8 cellular contexts compared by ENCODE assay signal in the genomic region with DNA sequence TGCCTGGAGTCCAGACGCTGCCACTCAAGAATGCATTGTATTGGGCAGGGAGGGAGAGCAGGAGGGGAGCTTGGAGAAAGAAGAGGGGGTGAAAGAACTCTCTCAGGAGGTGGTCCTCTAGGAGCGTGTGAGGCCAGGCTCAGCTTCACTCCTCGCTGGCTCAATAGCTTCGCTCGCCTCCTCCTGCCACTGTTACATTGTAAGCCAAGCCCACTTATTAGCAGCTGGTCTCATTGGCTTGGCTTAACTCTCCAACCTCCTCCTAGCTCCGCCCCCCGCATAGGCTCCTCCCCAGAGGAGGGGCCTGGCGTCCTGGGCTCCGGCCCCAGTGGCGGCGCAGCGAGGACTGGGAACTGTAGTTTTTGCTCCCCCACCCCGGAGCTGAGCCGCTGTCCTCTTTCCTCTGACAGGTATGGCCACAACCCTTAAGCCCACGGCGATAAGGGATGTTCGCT. TPM values are rescaled to one million over a fixed set of nuclear protein-coding genes. Genes with fewer than 3 reads are reported as not detected.
DNase-seq lines count a peak whose midpoint lies in the region; ATAC-seq and TF ChIP-seq lines count a peak whose summit lies in the region.

Gene KCNN3 (minus strand): TSS at position 165 of the 455 bp plus-strand sequence. CDS start 317 bp downstream, outside the sequence.

- peak within 1 kb of the TSS; percentile 77 for H2AK5ac ChIP-seq in neuronal stem cell (ENCODE audit: low read depth, low read length)

- peak within 1 kb of the TSS; percentile 93 for H2BK15ac ChIP-seq in neuronal stem cell (ENCODE audit: low read length)

- DNase-seq in DND-41 (peak; percentile 30), GM23248 (peak; percentile 91), LHCN-M2 (ENCODE audit: low read depth) (peak; percentile 90), RWPE1 (ENCODE audit: low spot score) (peak; percentile 96), activated gamma-delta T cell (lab: John Stamatoyannopoulos, UW) (peak; percentile 30), foreskin melanocyte (peak; percentile 88), neuronal stem cell (ENCODE audit: low spot score) (peak; percentile 98), substantia nigra (lab: John Stamatoyannopoulos, UW) (peak; percentile 36 to 96 (median 89))

- in situ Hi-C loops in GM23248 (cut with MboI): no loop called here

- H4K20me1 ChIP-seq in DND-41 (ENCODE audit: insufficient read depth, low read length) (no peaks in the 10 kb centered on the region), GM23248 (ENCODE audit: insufficient read depth) (no peaks in the 10 kb centered on the region)

- H3K4me3 ChIP-seq in DND-41 (ENCODE audit: low read depth in 1 of 2, low read length in 2 of 2) (no peak within 1 kb of the TSS), GM23248 (peak within 1 kb of the TSS; percentile 32), neuronal stem cell (ENCODE audit: low read length in 2 of 2) (peak within 1 kb of the TSS; percentile 43 to 72)

- H4K8ac ChIP-seq in neuronal stem cell (ENCODE audit: low read depth, low read length): no peak within 1 kb of the TSS

- peak within 1 kb of the TSS; percentile 80 for H3K4ac ChIP-seq in neuronal stem cell (ENCODE audit: low read length)

- peak within 1 kb of the TSS; percentile 84 for H2BK12ac ChIP-seq in neuronal stem cell (ENCODE audit: low read length)

- peak within 1 kb of the TSS; percentile 93 for H2BK5ac ChIP-seq in neuronal stem cell (ENCODE audit: low read length)

- H3F3A ChIP-seq in GM23248 (ENCODE audit: insufficient read depth): no peaks in the 10 kb centered on the region

- H3K23ac ChIP-seq in neuronal stem cell (ENCODE audit: low read depth, low read length, poor library complexity): peak within 1 kb of the TSS; percentile 61

- H3K36me3 ChIP-seq in DND-41 (ENCODE audit: insufficient read depth, low read length) (no peaks in the 10 kb centered on the region), GM23248 (ENCODE audit: low read depth) (no peaks in the 10 kb centered on the region), neuronal stem cell (replicated peaks in 1 of 2; ENCODE audit: control insufficient read depth in 2 of 2, insufficient read depth in 2 of 2, low read length in 2 of 2) (no peaks in the 10 kb centered on the region)

- H3K9me2 ChIP-seq in GM23248 (ENCODE audit: insufficient read depth): no peaks in the 10 kb centered on the region

- no peak within 1 kb of the TSS for H3K9ac ChIP-seq in DND-41 (ENCODE audit: low read depth, low read length)
- H3K9ac ChIP-seq in GM23248: peak within 1 kb of the TSS; percentile 14; the same call in 1 of the 2 replicates
- H3K9ac ChIP-seq in neuronal stem cell (ENCODE audit: low read depth, low read length, poor library complexity): peak within 1 kb of the TSS; percentile 95

- no peak within 1 kb of the TSS for H4K91ac ChIP-seq in neuronal stem cell (ENCODE audit: low read depth, low read length, poor library complexity)

- H2BK120ac ChIP-seq in neuronal stem cell (ENCODE audit: low read depth, low read length): peak within 1 kb of the TSS; percentile 87

- H3K79me2 ChIP-seq in DND-41 (ENCODE audit: insufficient read depth, low read length) (no peaks in the 10 kb centered on the region), GM23248 (ENCODE audit: insufficient read depth) (no peaks in the 10 kb centered on the region)

- WGBS in GM23248 (ENCODE audit: low coverage in 1 of 2, low lambda C conversion rate in 2 of 2, missing lambda C conversion rate in 2 of 2), 2 experiments: 3 to 6% methylated on average over 17 of the region's 17 CpGs
- no CpG with 5 or more reads among the region's 17 CpGs for WGBS in neuronal stem cell (ENCODE audit: extremely low coverage in 2 of 2, insufficient read length in 2 of 2, insufficient replicate concordance in 1 of 2), 2 donors

- ATAC-seq in DND-41 (ENCODE audit: insufficient read depth, low read depth): peak; percentile 65; the same call in 2 of the 3 replicates

- H3K27me3 ChIP-seq in DND-41 (ENCODE audit: insufficient read depth, low read length, poor library complexity): no peaks in the 10 kb centered on the region
- peaks cover 49% of the 10 kb centered on the region for H3K27me3 ChIP-seq in GM23248 (replicated peaks; ENCODE audit: insufficient read depth)
- peaks cover 0 to 43% (median 2%) of the 10 kb centered on the region in 3 experiments for H3K27me3 ChIP-seq in neuronal stem cell (ENCODE audit: control insufficient read depth in 3 of 3, insufficient read depth in 3 of 3, low read depth in 1 of 3, low read length in 3 of 3)

- H2AFZ ChIP-seq in DND-41 (ENCODE audit: low read depth, low read length) (no peak within 1 kb of the TSS), GM23248 (peak within 1 kb of the TSS; percentile 71), neuronal stem cell (ENCODE audit: low read length) (peak within 1 kb of the TSS; percentile 85)

- no peaks in the 10 kb centered on the region for H3K4me1 ChIP-seq in DND-41 (ENCODE audit: insufficient read depth, low read length)
- H3K4me1 ChIP-seq in GM23248 (ENCODE audit: insufficient read depth): peaks cover 16% of the 10 kb centered on the region
- peaks cover 22 to 28% of the 10 kb centered on the region in 2 donors for H3K4me1 ChIP-seq in neuronal stem cell (ENCODE audit: control insufficient read depth in 2 of 2, insufficient read depth in 1 of 2, low read depth in 1 of 2, low read length in 2 of 2)

- CTCF ChIA-PET in RWPE1 (lab: Yijun Ruan, JAX): interaction anchor here (0.5 to 0.8 kb wide), 2 partner anchors 201 to 1173 kb away, joined by 3 to 4 read pairs; no protein-coding TSS in a partner anchor

- POLR2A ChIA-PET in RWPE1 (lab: Yijun Ruan, JAX; ENCODE audit: low non-redundant PET): no interaction called here

- H3K27ac ChIP-seq in DND-41 (ENCODE audit: low read length): no peak within 1 kb of the TSS
- H3K27ac ChIP-seq in GM23248: no peak within 1 kb of the TSS
- no peak within 1 kb of the TSS for H3K27ac ChIP-seq in RWPE1
- peak within 1 kb of the TSS; percentile 84 for H3K27ac ChIP-seq in neuronal stem cell (replicated peaks; ENCODE audit: low read length)
- peak within 1 kb of the TSS; percentile 60 for H3K27ac ChIP-seq in substantia nigra (ENCODE audit: low read depth, low read length, poor library complexity, severe bottlenecking)

- TF ChIP-seq CTCF in DND-41 (IDR thresholded peaks at IDR 0.05; ENCODE audit: borderline replicate concordance, extremely low read depth, low read length, poor library complexity, severe bottlenecking): no peak
- no peak for TF ChIP-seq CTCF in RWPE1 (conservative IDR thresholded peaks at IDR 0.05; ENCODE audit: low read depth)

- H3K9me3 ChIP-seq in DND-41 (ENCODE audit: insufficient read depth, low read length, severe bottlenecking): no peaks in the 10 kb centered on the region
- H3K9me3 ChIP-seq in GM23248 (ENCODE audit: low read depth): no peaks in the 10 kb centered on the region
- H3K9me3 ChIP-seq in neuronal stem cell (replicated peaks in 1 of 2; ENCODE audit: control insufficient read depth in 2 of 2, insufficient read depth in 1 of 2, low read depth in 1 of 2, low read length in 2 of 2): no peaks in the 10 kb centered on the region

- H3K4me2 ChIP-seq in DND-41 (ENCODE audit: insufficient read depth, low read length) (no peak within 1 kb of the TSS), GM23248 (ENCODE audit: unreplicated experiment) (peak within 1 kb of the TSS; percentile 62), neuronal stem cell (ENCODE audit: insufficient read depth, low read length, poor library complexity, severe bottlenecking) (peak within 1 kb of the TSS; percentile 72)

- H3K14ac ChIP-seq in neuronal stem cell (ENCODE audit: low read length): peak within 1 kb of the TSS; percentile 82

- peak within 1 kb of the TSS; percentile 97 for H3K18ac ChIP-seq in neuronal stem cell (ENCODE audit: low read length)

- peaks cover 5% of the 10 kb centered on the region for H3K79me1 ChIP-seq in neuronal stem cell (ENCODE audit: low read depth, low read length)

RNA-seq across cellular contexts. Expression of gene KCNN3, which starts in this region (rescaled TPM):
- total RNA-seq in GM23248 (2014; rRNA removed; shearing (Covaris generic)): not detected in 2 replicates
- not detected in 2 replicates for polyA plus RNA-seq in GM23248 (2016; fragmentation: Nextera tagmentation; extraction: Ambion mirVana)
- total RNA-seq in LHCN-M2 (2014; rRNA removed): 0.38 and 2.8 TPM in 2 replicates
- polyA plus RNA-seq in LHCN-M2 (2012): 1.2 TPM
- 3.7 TPM for polyA plus RNA-seq in neuronal stem cell (2013, experiment 1 of 2)
- 4.2 TPM for polyA plus RNA-seq in neuronal stem cell (2013, experiment 2 of 2)

Comparison
In these comparisons a context has a peak if more than half of its experiments do, and no peak if none do; other contexts are left out.
1. Peak in DNase-seq, H3K4me3 ChIP-seq, H3K9ac ChIP-seq and H3K4me2 ChIP-seq in GM23248; RNA of the gene not detected or under 1 TPM.
2. DNase-seq: peak in every context shown above with its lines; median percentile 98 in neuronal stem cell; 96 in RWPE1; 91 in GM23248; 90 in LHCN-M2; 89 in substantia nigra; 88 in foreskin melanocyte; 30 in DND-41; 30 in activated gamma-delta T cell.
3. H3K27ac ChIP-seq: peak in neuronal stem cell (single experiment) and substantia nigra (single experiment); none in DND-41 (single experiment), GM23248 (single experiment) and RWPE1 (single experiment).
4. H3K4me3 ChIP-seq: peak in neuronal stem cell (2 of 2); none in DND-41 (0 of 2).